1 cellular context compared by ENCODE assay signal in genomic region chr17:81509048-81509686, GRCh38.
TF ChIP-seq lines count a peak whose summit lies in the region.

No MANE protein-coding gene starts in this region.

TF ChIP-seq in GM12878, 131 proteins besides CTCF, POLR2A, EP300 and RAD21 (continued from another document):
- peak; percentile 86 for TF ChIP-seq SMAD5 (IDR thresholded peaks at IDR 0.05; ENCODE audit: low read depth)
- TF ChIP-seq ZNF622 (IDR thresholded peaks at IDR 0.05), result no peak
- peak; percentile 85 for TF ChIP-seq POU2F2 (IDR thresholded peaks at IDR 0.05; ENCODE audit: borderline replicate concordance, low read depth, low read length)
- 0 out of 2 replicates have a peak, but pooled peaks have one; percentile 14 for TF ChIP-seq TBL1XR1 (IDR thresholded peaks at IDR 0.05; ENCODE audit: low read depth, low read length)
- no peak for TF ChIP-seq MAX (IDR thresholded peaks at IDR 0.05; ENCODE audit: low read depth, low read length)
- TF ChIP-seq HCFC1 (IDR thresholded peaks at IDR 0.05; ENCODE audit: low read length), result no peak
- TF ChIP-seq TCF7 (IDR thresholded peaks at IDR 0.05; ENCODE audit: borderline replicate concordance), result no peak
- TF ChIP-seq CHD4 (IDR thresholded peaks at IDR 0.05), result no peak
- no peak for TF ChIP-seq CBFB (IDR thresholded peaks at IDR 0.05; ENCODE audit: low read depth)
- no peak for TF ChIP-seq CBX3 (IDR thresholded peaks at IDR 0.05; ENCODE audit: borderline replicate concordance, low read depth)
- TF ChIP-seq NR2C1 (IDR thresholded peaks at IDR 0.05), result no peak
- TF ChIP-seq RFX5 (IDR thresholded peaks at IDR 0.05; ENCODE audit: low read depth, low read length), result no peak
- TF ChIP-seq DPF2 (IDR thresholded peaks at IDR 0.05), result no peak
- TF ChIP-seq POLR2AphosphoS2 (IDR thresholded peaks at IDR 0.05; ENCODE audit: low read depth, low read length), result peak; percentile 97
- no peak for TF ChIP-seq IKZF2 (IDR thresholded peaks at IDR 0.05)
- TF ChIP-seq PRDM15 (CRISPR knock-in tag; IDR thresholded peaks at IDR 0.05), result peak; percentile 39; the same call in 1 of the 2 replicates
- TF ChIP-seq BMI1 (IDR thresholded peaks at IDR 0.05; ENCODE audit: borderline replicate concordance), result peak; percentile 32; the same call in 1 of the 2 replicates
- TF ChIP-seq ZNF217 (IDR thresholded peaks at IDR 0.05), result no peak
TF ChIP-seq in GM12878: peak in this region for 19.
